1 cellular context compared by ENCODE assay signal in the genomic region with DNA sequence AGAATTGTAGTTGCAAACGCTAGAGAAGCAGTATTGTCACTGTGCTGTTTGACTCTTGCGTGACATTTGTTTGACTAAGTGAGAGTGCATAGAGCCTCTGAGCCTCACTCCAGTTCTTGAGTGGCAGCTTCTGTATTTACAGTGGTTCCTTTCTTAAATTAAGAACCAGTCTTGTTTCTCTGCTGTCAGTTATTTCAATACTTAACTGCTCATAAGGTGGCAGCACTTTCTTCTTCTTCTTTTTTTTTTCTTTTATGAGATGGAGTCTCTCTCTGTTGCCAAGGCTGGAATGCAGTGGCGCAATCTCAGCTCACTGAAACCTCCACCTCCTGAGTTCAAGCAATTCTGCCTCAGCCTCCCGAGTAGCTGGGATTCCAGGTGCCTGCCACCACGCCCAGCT.
TF ChIP-seq lines count a peak whose summit lies in the region.

No MANE protein-coding gene starts in this region.

TF ChIP-seq in SK-N-SH treated with all-trans-retinoic acid at 6 μM for 48 hours, 23 proteins besides CTCF, POLR2A, EP300 and RAD21 (continued from another document):
- TF ChIP-seq ISL1 (CRISPR knock-in tag; IDR thresholded peaks at IDR 0.05) (no peak), TCF4 (CRISPR knock-in tag; IDR thresholded peaks at IDR 0.05; ENCODE audit: borderline replicate concordance) (no peak), ZNF8 (CRISPR knock-in tag; IDR thresholded peaks at IDR 0.05) (no peak)
- TF ChIP-seq, protein P1, sequence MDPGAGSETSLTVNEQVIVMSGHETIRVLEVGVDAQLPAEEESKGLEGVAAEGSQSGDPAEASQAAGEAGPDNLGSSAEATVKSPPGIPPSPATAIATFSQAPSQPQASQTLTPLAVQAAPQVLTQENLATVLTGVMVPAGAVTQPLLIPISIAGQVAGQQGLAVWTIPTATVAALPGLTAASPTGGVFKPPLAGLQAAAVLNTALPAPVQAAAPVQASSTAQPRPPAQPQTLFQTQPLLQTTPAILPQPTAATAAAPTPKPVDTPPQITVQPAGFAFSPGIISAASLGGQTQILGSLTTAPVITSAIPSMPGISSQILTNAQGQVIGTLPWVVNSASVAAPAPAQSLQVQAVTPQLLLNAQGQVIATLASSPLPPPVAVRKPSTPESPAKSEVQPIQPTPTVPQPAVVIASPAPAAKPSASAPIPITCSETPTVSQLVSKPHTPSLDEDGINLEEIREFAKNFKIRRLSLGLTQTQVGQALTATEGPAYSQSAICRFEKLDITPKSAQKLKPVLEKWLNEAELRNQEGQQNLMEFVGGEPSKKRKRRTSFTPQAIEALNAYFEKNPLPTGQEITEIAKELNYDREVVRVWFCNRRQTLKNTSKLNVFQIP (CRISPR knock-in tag; IDR thresholded peaks at IDR 0.05; ENCODE audit: borderline replicate concordance, low read depth), result no peak
